28 cellular contexts compared by ENCODE assay signal in genomic region chr16:61665512-61665911, GRCh38.
"Had no signal": no experiment of that assay in that cellular context is flagged by ENCODE, and none has a peak within 500 bp of the region (broad histone marks: within the 10 kb centered on the region; RNA-seq: fewer than 3 reads in every experiment).

No MANE protein-coding gene starts in this region.

- FAIRE-seq: colon, endometrium, endothelial cell of umbilical vein, frontal cortex had no signal

- H3K27me3 ChIP-seq: colonic mucosa, dorsolateral prefrontal cortex, esophagus muscularis mucosa, esophagus squamous epithelium, foreskin keratinocyte, gastrocnemius medialis, gastroesophageal sphincter, heart left ventricle, heart right ventricle had no signal

- ATAC-seq: effector memory CD8-positive, alpha-beta T cell; esophagus mucosa; foreskin keratinocyte; gastrocnemius medialis; gastroesophageal sphincter; heart left ventricle; heart right ventricle had no signal

- H3K27ac ChIP-seq: colonic mucosa, coronary artery, dorsolateral prefrontal cortex, epithelial cell of prostate, esophagus muscularis mucosa, esophagus squamous epithelium, foreskin keratinocyte, gastrocnemius medialis, gastroesophageal sphincter, heart left ventricle, heart right ventricle had no signal

- DNase-seq: colonic mucosa; cortex of kidney; dermis blood vessel endothelial cell; dorsolateral prefrontal cortex; effector CD4-positive, alpha-beta T cell; effector CD8-positive, alpha-beta T cell; effector memory CD4-positive, alpha-beta T cell; effector memory CD8-positive, alpha-beta T cell; endodermal cell; erythroblast; esophagus squamous epithelium; foreskin fibroblast; foreskin keratinocyte; foreskin melanocyte; gastrocnemius medialis; glutamatergic neuron; head of caudate nucleus; heart left ventricle; heart right ventricle had no signal

- H3K9me3 ChIP-seq: colonic mucosa, esophagus muscularis mucosa, gastrocnemius medialis, gastroesophageal sphincter had no signal

- H3K4me3 ChIP-seq: colonic mucosa, coronary artery, dorsolateral prefrontal cortex, esophagus muscularis mucosa, esophagus squamous epithelium, gastrocnemius medialis, gastroesophageal sphincter, heart left ventricle, heart right ventricle had no signal

- H3K4me1 ChIP-seq: colonic mucosa, esophagus muscularis mucosa, esophagus squamous epithelium, foreskin keratinocyte, gastrocnemius medialis, gastroesophageal sphincter, heart left ventricle, heart right ventricle had no signal

- H3K36me3 ChIP-seq: colonic mucosa, esophagus muscularis mucosa, esophagus squamous epithelium, gastrocnemius medialis, gastroesophageal sphincter, heart left ventricle, heart right ventricle had no signal
